ENCODE assay signal across 8 cellular contexts in the genomic region with DNA sequence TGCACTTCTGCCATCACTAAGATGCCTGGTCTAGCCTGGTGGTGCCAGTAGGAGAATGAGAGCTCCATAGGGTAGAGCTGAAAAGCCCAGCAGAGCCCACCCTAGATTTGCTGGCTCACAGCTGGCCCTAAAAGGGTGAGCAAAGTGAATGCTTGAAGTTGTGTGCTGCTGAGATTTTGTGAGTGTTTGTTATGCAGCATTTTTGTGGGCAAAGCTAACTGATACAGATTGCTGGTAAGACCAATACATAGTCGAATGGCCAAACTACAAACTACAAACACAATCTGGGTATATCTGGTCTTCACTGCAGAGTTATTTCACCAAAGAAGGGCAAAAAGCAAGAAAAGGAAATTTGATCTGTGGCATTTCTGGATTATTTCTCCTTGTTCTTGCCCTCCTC.
"Had no signal": no experiment of that assay in that cellular context is flagged by ENCODE, and none has a peak within 500 bp of the region (broad histone marks: within the 10 kb centered on the region; RNA-seq: fewer than 3 reads in every experiment).

No MANE protein-coding gene starts in this region.

- H3K4me3 ChIP-seq: GM12878 had no signal

- ATAC-seq: GM12878 had no signal

- DNase-seq: GDM1, GF-D8 had no signal

- FAIRE-seq: G401.6, GM12878, GM12891, GM12892, GM18507, GM19239 had no signal
